In genomic region chr7:99493823-99494222, GRCh38 we compare ENCODE assay signal across 1 cellular context.
TF ChIP-seq lines count a peak whose summit lies in the region.

No MANE protein-coding gene starts in this region.

TF ChIP-seq in K562, 482 proteins besides CTCF, POLR2A, EP300 and RAD21 (continues in another document):
- TF ChIP-seq MECOM (CRISPR knock-in tag; IDR thresholded peaks at IDR 0.05) (no peak), BRF2 (IDR thresholded peaks at IDR 0.05; ENCODE audit: borderline replicate concordance, insufficient read depth, insufficient read length) (no peak), FOXP4 (CRISPR knock-in tag; IDR thresholded peaks at IDR 0.05; ENCODE audit: borderline replicate concordance) (no peak), MCM5 (IDR thresholded peaks at IDR 0.05; ENCODE audit: low read depth) (no peak), ATF3 (IDR thresholded peaks at IDR 0.05) (no peak), ATF3 (CRISPR knock-in tag; conservative IDR thresholded peaks at IDR 0.05) (0 out of 2 replicates have a peak, but pooled peaks have one; percentile 40), POLR3G (IDR thresholded peaks at IDR 0.05; ENCODE audit: extremely low read depth, insufficient read length, insufficient replicate concordance) (no peak), ZNF76 (CRISPR knock-in tag; IDR thresholded peaks at IDR 0.05; ENCODE audit: borderline replicate concordance) (no peak), ZNF444 (CRISPR knock-in tag; IDR thresholded peaks at IDR 0.05) (no peak), NFE2 (IDR thresholded peaks at IDR 0.05; ENCODE audit: low read depth) (no peak), TEAD2 (tag; IDR thresholded peaks at IDR 0.05) (peak; percentile 8; the same call in 1 of the 2 replicates), FIP1L1 (IDR thresholded peaks at IDR 0.05; ENCODE audit: low read depth, low read length, poor library complexity, severe bottlenecking) (no peak), E2F4 (CRISPR knock-in tag; IDR thresholded peaks at IDR 0.05; ENCODE audit: low read depth) (no peak), KAT8 (IDR thresholded peaks at IDR 0.05; ENCODE audit: low read depth) (no peak), ZBTB26 (CRISPR knock-in tag; IDR thresholded peaks at IDR 0.05) (no peak), ZNF518B (CRISPR knock-in tag; IDR thresholded peaks at IDR 0.05) (no peak), TCF3 (CRISPR knock-in tag; IDR thresholded peaks at IDR 0.05) (no peak), CBX5 (IDR thresholded peaks at IDR 0.05; ENCODE audit: borderline replicate concordance, low read depth) (peak; percentile 79; the same call in 1 of the 2 replicates), DPF2 (IDR thresholded peaks at IDR 0.05) (no peak), GMEB1 (CRISPR knock-in tag; IDR thresholded peaks at IDR 0.05) (no peak), STAT6 (CRISPR knock-in tag; IDR thresholded peaks at IDR 0.05) (no peak), NFYB (IDR thresholded peaks at IDR 0.05; ENCODE audit: extremely low read depth, insufficient read length) (no peak), CBFA2T2 (conservative IDR thresholded peaks at IDR 0.05) (no peak), NR1H2 (CRISPR knock-in tag; IDR thresholded peaks at IDR 0.05) (no peak), SRSF1 (IDR thresholded peaks at IDR 0.05; ENCODE audit: low read depth, low read length) (no peak), SETDB1 (IDR thresholded peaks at IDR 0.05; ENCODE audit: low read length) (no peak), MIER1 (IDR thresholded peaks at IDR 0.05; ENCODE audit: low read depth) (no peak), ZNF75A (CRISPR knock-in tag; IDR thresholded peaks at IDR 0.05) (peak; percentile 97), PCBP1 (IDR thresholded peaks at IDR 0.05; ENCODE audit: low read depth, low read length, poor library complexity, severe bottlenecking) (no peak), TSHZ1 (CRISPR knock-in tag; IDR thresholded peaks at IDR 0.05) (no peak), SMARCA4 (IDR thresholded peaks at IDR 0.05) (no peak), ZNF41 (CRISPR knock-in tag; conservative IDR thresholded peaks at IDR 0.05) (no peak), ARID4B (CRISPR knock-in tag; IDR thresholded peaks at IDR 0.05) (no peak)
